In genomic region chr10:100642295-100642994, GRCh38 we compare ENCODE assay signal across 18 cellular contexts.
DNase-seq lines count a peak whose midpoint lies in the region; ATAC-seq, FAIRE-seq and TF ChIP-seq lines count a peak whose summit lies in the region.
"Had no signal": no experiment of that assay in that cellular context is flagged by ENCODE, and none has a peak within 500 bp of the region (broad histone marks: within the 10 kb centered on the region; RNA-seq: fewer than 3 reads in every experiment).

No MANE protein-coding gene starts in this region.

- peaks cover 0 to 9% (median 4%) of the 10 kb centered on the region in 4 experiments; a peak in 2 of 7 replicates for H3K27me3 ChIP-seq in H1 (replicated peaks in 1 of 4; ENCODE audit: control insufficient read depth in 3 of 4, extremely low read depth in 1 of 4, insufficient read depth in 3 of 4, low read length in 3 of 4)

- H3K23ac ChIP-seq in H1 (ENCODE audit: insufficient read length), result no peak overlapping the region

- H4K91ac ChIP-seq in H1 (replicated peaks; ENCODE audit: insufficient read length, low read length), result no peak overlapping the region

- H3K27ac Mint-ChIP-seq in activated T-cell treated with anti-CD3 and anti-CD28 coated beads, Interleukin-2, amount 50 U/mL, for 72 hours, result no peak overlapping the region
- no peak overlapping the region for H3K27ac Mint-ChIP-seq in stimulated activated effector memory CD8-positive, alpha-beta T cell treated with anti-CD3 and anti-CD28 coated beads, Interleukin-12 subunit alpha, Interleukin-12 subunit beta, amount 100 ng/mL, for 72 hours
- H3K27ac Mint-ChIP-seq: B cell had no signal

- no peak overlapping the region for H2AK5ac ChIP-seq in H1 (ENCODE audit: low read depth, low read length)

- H3K9ac ChIP-seq in H1 (replicated peaks in 1 of 4; ENCODE audit: extremely low read depth in 1 of 4, low read depth in 3 of 4, low read length in 3 of 4), result peak overlapping the region in 1 of 4 experiments; percentile 6; a peak in 1 of 7 replicates
- H3K9ac ChIP-seq: GM23248 had no signal

- no peak for TF ChIP-seq CTCF in H1 (IDR thresholded peaks at IDR 0.05; ENCODE audit: control extremely low read depth in 1 of 3, insufficient read depth in 1 of 3, low read depth in 1 of 3, low read length in 3 of 3)
- no peak for TF ChIP-seq CTCF in RWPE1 (conservative IDR thresholded peaks at IDR 0.05; ENCODE audit: low read depth)

- H2BK5ac ChIP-seq in H1 (ENCODE audit: low read depth, low read length), result peak overlapping the region; percentile 19; the same call in 1 of the 2 replicates

- peak; percentile 69 for FAIRE-seq in H1 (lab: Jason Lieb, UNC)

- CTCF ChIA-PET in H1 (lab: Charles Lee; ENCODE audit: partially characterized antibody) (interaction anchor here (0.6 to 4.8 kb wide), 11 partner anchors 14 to 519 kb away, joined by 3 to 26 read pairs (median 3); no protein-coding TSS in a partner anchor), RWPE1 (lab: Yijun Ruan, JAX) (no interaction called here)

- H3K4me3 ChIP-seq in H1 (ENCODE audit: extremely low read depth in 1 of 4, insufficient read depth in 2 of 4, low read depth in 3 of 4, low read length in 4 of 4), result peak overlapping the region; percentile 7 to 50 (median 13); a peak in 5 of 8 replicates
- H3K4me3 ChIP-seq: GM23248 had no signal

- peak overlapping the region; percentile 89; the same call in 1 of the 2 replicates for H3K18ac ChIP-seq in H1 (ENCODE audit: extremely low read depth, low read length)

- no peak overlapping the region; the same call in 1 of the 2 replicates for H3K27ac ChIP-seq in H1 (ENCODE audit: low read depth, low read length)
- no peak overlapping the region for H3K27ac ChIP-seq in RWPE1
- H3K27ac ChIP-seq: GM23248 had no signal

- H3K4me3 Mint-ChIP-seq in activated T-cell treated with anti-CD3 and anti-CD28 coated beads, Interleukin-2, amount 50 U/mL, for 72 hours, result peak overlapping the region; percentile 4 to 12
- H3K4me3 Mint-ChIP-seq in stimulated activated effector memory CD8-positive, alpha-beta T cell treated with anti-CD3 and anti-CD28 coated beads, Interleukin-12 subunit alpha, Interleukin-12 subunit beta, amount 100 ng/mL, for 72 hours, result no peak overlapping the region
- H3K4me3 Mint-ChIP-seq: B cell; CD4-positive, CD25-positive, alpha-beta regulatory T cell had no signal

- H4K20me1 ChIP-seq in H1 (replicated peaks in 1 of 2; ENCODE audit: control insufficient read depth in 1 of 2, insufficient read depth in 2 of 2, low read length in 2 of 2), result no peaks in the 10 kb centered on the region

- H2BK120ac ChIP-seq in H1 (replicated peaks; ENCODE audit: low read depth, low read length), result no peak overlapping the region

- no peak overlapping the region for H3K56ac ChIP-seq in H1 (replicated peaks; ENCODE audit: insufficient read length, low read depth, low read length)

- no peaks in the 10 kb centered on the region for H3K79me1 ChIP-seq in H1 (ENCODE audit: low read depth, low read length)

- H3K14ac ChIP-seq in H1 (ENCODE audit: insufficient read length), result no peak overlapping the region

- no peak for DNase-seq in activated T-cell treated with anti-CD3 and anti-CD28 coated beads, Interleukin-2, amount 50 U/mL, for 72 hours
- DNase-seq in activated T-cell treated with anti-CD3 and anti-CD28 coated beads for 4 hours (no peak), H1 (ENCODE audit: low read depth in 1 of 2, low spot score in 2 of 2) (peak in 1 of 2 experiments; percentile 38), iPS-NIHi11 (ENCODE audit: low spot score) (peak; percentile 71), NCI-H748 (lab: John Stamatoyannopoulos, UW; ENCODE audit: unreplicated experiment) (no peak), RWPE1 (ENCODE audit: low spot score) (no peak)
- no peak for DNase-seq in stimulated activated effector memory CD8-positive, alpha-beta T cell treated with anti-CD3 and anti-CD28 coated beads, Interleukin-12 subunit alpha, Interleukin-12 subunit beta, amount 100 ng/mL, for 72 hours (ENCODE audit: low spot score in 2 of 2)
- DNase-seq: Caco-2; CD4-positive, CD25-positive, alpha-beta regulatory T cell; GF-D8; GM23248; NCI-H1417 treated with DMSO at 0.1 percent for 48 hours; NCI-H187 treated with DMSO at 0.1 percent for 48 hours; NCI-H2227 treated with DMSO at 0.1 percent for 48 hours; NCI-H524 had no signal

- TF ChIP-seq RAD21 in H1 (IDR thresholded peaks at IDR 0.05 in 1 of 2, conservative IDR thresholded peaks at IDR 0.05 in 1 of 2; ENCODE audit: low read depth in 2 of 2, low read length in 2 of 2), result 0 out of 4 replicates have a peak, but pooled peaks of 1 of the 2 experiments have one; percentile 13

- H3K9me3 ChIP-seq in H1 (ENCODE audit: insufficient read depth in 2 of 2, low read depth in 1 of 2, low read length in 1 of 2), result no peaks in the 10 kb centered on the region
- H3K9me3 ChIP-seq: Caco-2 had no signal

- no peak overlapping the region for H4K8ac ChIP-seq in H1 (ENCODE audit: extremely low read depth, insufficient read depth, low read length)

- H2BK20ac ChIP-seq in H1 (ENCODE audit: low read length), result peak overlapping the region; percentile 62; the same call in 1 of the 2 replicates

- WGBS in H1 (ENCODE audit: extremely low coverage in 1 of 2, insufficient coverage in 1 of 2, insufficient read length in 1 of 2, insufficient replicate concordance in 2 of 2, low coverage in 1 of 2, low lambda C conversion rate in 2 of 2, missing lambda C conversion rate in 1 of 2), 2 experiments, result 13% methylated on average over 9 of the region's 9 CpGs; no CpG with 5 or more reads in 1 of the 2 experiments

- no peak overlapping the region for H4K5ac ChIP-seq in H1 (ENCODE audit: insufficient read length, low read depth, low read length)

- H3K4ac ChIP-seq in H1 (replicated peaks; ENCODE audit: insufficient read length, low read depth, low read length), result no peak overlapping the region

- H3K4me2 ChIP-seq in H1 (ENCODE audit: insufficient read depth in 1 of 2, low read depth in 2 of 2, low read length in 2 of 2), result peak overlapping the region; percentile 64 to 81

- no peak overlapping the region for H2AFZ ChIP-seq in H1 (ENCODE audit: low read length)
- H2AFZ ChIP-seq: GM23248 had no signal

- peak overlapping the region; percentile 29; the same call in 1 of the 2 replicates for H2BK12ac ChIP-seq in H1 (ENCODE audit: low read depth, low read length)

- 0 out of 2 replicates have a peak overlapping the region, but pooled peaks have one; percentile 31 for H2BK15ac ChIP-seq in H1 (ENCODE audit: low read length)

- peaks cover 79% of the 10 kb centered on the region for H3K27me3 Mint-ChIP-seq in activated T-cell treated with anti-CD3 and anti-CD28 coated beads, Interleukin-2, amount 50 U/mL, for 72 hours (ENCODE audit: low read depth)

- no peak for TF ChIP-seq POLR2A in H1 (IDR thresholded peaks at IDR 0.05; ENCODE audit: control extremely low read depth in 1 of 2, low read depth in 2 of 2, low read length in 2 of 2)

- H3K79me2 ChIP-seq in H1 (ENCODE audit: control insufficient read depth in 1 of 2, insufficient read depth in 2 of 2, low read length in 2 of 2), result no peaks in the 10 kb centered on the region

- no peaks in the 10 kb centered on the region for H3K36me3 ChIP-seq in H1 (ENCODE audit: control insufficient read depth in 2 of 4, insufficient read depth in 4 of 4, low read length in 3 of 4)

- H3K4me1 Mint-ChIP-seq in activated T-cell treated with anti-CD3 and anti-CD28 coated beads, Interleukin-2, amount 50 U/mL, for 72 hours (ENCODE audit: low read depth), result peaks cover 14% of the 10 kb centered on the region
- peaks cover 11% of the 10 kb centered on the region for H3K4me1 Mint-ChIP-seq in stimulated activated effector memory CD8-positive, alpha-beta T cell treated with anti-CD3 and anti-CD28 coated beads, Interleukin-12 subunit alpha, Interleukin-12 subunit beta, amount 100 ng/mL, for 72 hours
- H3K4me1 Mint-ChIP-seq: CD4-positive, CD25-positive, alpha-beta regulatory T cell had no signal

- TF ChIP-seq EP300 in H1 (IDR thresholded peaks at IDR 0.05; ENCODE audit: borderline replicate concordance in 1 of 2, low read depth in 2 of 2, low read length in 2 of 2), result no peak; a peak in 1 of 3 replicates

- peaks cover 12 to 39% (median 23%) of the 10 kb centered on the region in 4 experiments for H3K4me1 ChIP-seq in H1 (replicated peaks in 1 of 4; ENCODE audit: control insufficient read depth in 3 of 4, insufficient read depth in 4 of 4, low read length in 3 of 4)
- H3K4me1 ChIP-seq: Caco-2 had no signal

- ATAC-seq in activated T-cell treated with anti-CD3 and anti-CD28 coated beads, Interleukin-2, amount 50 U/mL, for 72 hours (replicated peaks in 1 of 2), result peak; percentile 55 to 70
- ATAC-seq in stimulated activated effector memory CD8-positive, alpha-beta T cell treated with anti-CD3 and anti-CD28 coated beads, Interleukin-12 subunit alpha, Interleukin-12 subunit beta, amount 100 ng/mL, for 72 hours, result peak; percentile 62
- ATAC-seq in HG03196 (IDR thresholded peaks at IDR 0.05; ENCODE audit: unreplicated experiment), result no peak

- no peaks in the 10 kb centered on the region for H3K36me3 Mint-ChIP-seq in activated T-cell treated with anti-CD3 and anti-CD28 coated beads, Interleukin-2, amount 50 U/mL, for 72 hours (ENCODE audit: insufficient read depth in 2 of 2)
- no peaks in the 10 kb centered on the region for H3K36me3 Mint-ChIP-seq in stimulated activated effector memory CD8-positive, alpha-beta T cell treated with anti-CD3 and anti-CD28 coated beads, Interleukin-12 subunit alpha, Interleukin-12 subunit beta, amount 100 ng/mL, for 72 hours
- H3K36me3 Mint-ChIP-seq: CD4-positive, CD25-positive, alpha-beta regulatory T cell; IgD-negative memory B cell had no signal

- H3K9me3 Mint-ChIP-seq in activated T-cell treated with anti-CD3 and anti-CD28 coated beads, Interleukin-2, amount 50 U/mL, for 72 hours, result no peaks in the 10 kb centered on the region
- H3K9me3 Mint-ChIP-seq in stimulated activated effector memory CD8-positive, alpha-beta T cell treated with anti-CD3 and anti-CD28 coated beads, Interleukin-12 subunit alpha, Interleukin-12 subunit beta, amount 100 ng/mL, for 72 hours, result no peaks in the 10 kb centered on the region

- POLR2A ChIA-PET in H1 (lab: Charles Lee; ENCODE audit: partially characterized antibody) (interaction anchor here (0.6 to 2.3 kb wide), 5 partner anchors 10 to 699 kb away, joined by 3 to 8 read pairs (median 3); no protein-coding TSS in a partner anchor), RWPE1 (lab: Yijun Ruan, JAX; ENCODE audit: low non-redundant PET) (no interaction called here)

- peaks cover 1% of the 10 kb centered on the region; the same call in 1 of the 2 replicates for H3K23me2 ChIP-seq in H1 (ENCODE audit: low read depth, low read length)

TF ChIP-seq in H1, 55 proteins besides CTCF, POLR2A, EP300 and RAD21 (continues in another document):
- TF ChIP-seq CHD1 (IDR thresholded peaks at IDR 0.05; ENCODE audit: low read depth, low read length) (no peak), ASH2L (IDR thresholded peaks at IDR 0.05; ENCODE audit: low read length) (peak; percentile 68), SIN3A (conservative IDR thresholded peaks at IDR 0.05 in 1 of 2, IDR thresholded peaks at IDR 0.05 in 1 of 2; ENCODE audit: low read depth in 1 of 2, low read length in 2 of 2) (no peak), YY1 (IDR thresholded peaks at IDR 0.05; ENCODE audit: low read depth, low read length) (0 out of 2 replicates have a peak, but pooled peaks have one; percentile 13), CREB1 (IDR thresholded peaks at IDR 0.05) (no peak), RFX5 (IDR thresholded peaks at IDR 0.05; ENCODE audit: borderline replicate concordance, low read depth, low read length) (no peak)
